Comparison of ENCODE assay signal across 31 cellular contexts in genomic region chr20:47061549-47061948, GRCh38.
"Had no signal": no experiment of that assay in that cellular context is flagged by ENCODE, and none has a peak within 500 bp of the region (broad histone marks: within the 10 kb centered on the region; RNA-seq: fewer than 3 reads in every experiment).

No MANE protein-coding gene starts in this region.

- H3K27ac Mint-ChIP-seq: activated CD4-positive, alpha-beta memory T cell treated with anti-CD3 and anti-CD28 coated beads, Interleukin-2, amount 10 ng/mL, durations not matched to agents 7 days and 5 days; activated CD4-positive, alpha-beta T cell treated with anti-CD3 and anti-CD28 coated beads, Interleukin-2, amount 10 ng/mL, durations not matched to agents 7 days and 5 days; activated naive CD4-positive, alpha-beta T cell treated with anti-CD3 and anti-CD28 coated beads, Interleukin-2, amount 10 ng/mL, durations not matched to agents 7 days and 5 days; activated naive CD8-positive, alpha-beta T cell treated with anti-CD3 and anti-CD28 coated beads, Interleukin-2, amount 10 ng/mL, durations not matched to agents 7 days and 5 days; activated T-cell treated with anti-CD3 and anti-CD28 coated beads, Interleukin-2, amount 50 U/mL, for 24 hours; brain; dendritic cell treated with granulocyte-macrophage colony-stimulating factor and Interleukin-4, amounts not matched to agents 40 ng/mL and 50 ng/mL, for 4 days; endodermal cell; natural killer cell treated with Interleukin-12 subunit alpha and Interleukin-12 subunit beta and Interleukin-15 and Interleukin-18, amount 100 ng/mL, for 72 hours; progenitor cell of endocrine pancreas; stimulated activated naive B cell treated with anti-CD40 and anti-IgM and Interleukin-4, amounts not matched to agents 10 μg/mL and 1 μg/mL and 100 μg/mL, for 72 hours; T-helper 17 cell had no signal

- H3K27me3 Mint-ChIP-seq: progenitor cell of endocrine pancreas had no signal

- ATAC-seq: esophagus mucosa; left lung; natural killer cell treated with Interleukin-12 subunit alpha and Interleukin-12 subunit beta and Interleukin-15 and Interleukin-18, amount 100 ng/mL, for 72 hours; stimulated activated naive B cell treated with anti-CD40 and anti-IgM and Interleukin-4, amounts not matched to agents 10 μg/mL and 1 μg/mL and 100 μg/mL, for 72 hours; T-helper 17 cell had no signal

- H3K9me3 Mint-ChIP-seq: activated CD4-positive, alpha-beta memory T cell treated with anti-CD3 and anti-CD28 coated beads, Interleukin-2, amount 10 ng/mL, durations not matched to agents 7 days and 5 days; natural killer cell treated with Interleukin-12 subunit alpha and Interleukin-12 subunit beta and Interleukin-15 and Interleukin-18, amount 100 ng/mL, for 72 hours had no signal

- H3K4me3 Mint-ChIP-seq: activated CD4-positive, alpha-beta memory T cell treated with anti-CD3 and anti-CD28 coated beads, Interleukin-2, amount 10 ng/mL, durations not matched to agents 7 days and 5 days; activated CD4-positive, alpha-beta T cell treated with anti-CD3 and anti-CD28 coated beads, Interleukin-2, amount 10 ng/mL, durations not matched to agents 7 days and 5 days; activated naive CD4-positive, alpha-beta T cell treated with anti-CD3 and anti-CD28 coated beads, Interleukin-2, amount 10 ng/mL, durations not matched to agents 7 days and 5 days; activated naive CD8-positive, alpha-beta T cell treated with anti-CD3 and anti-CD28 coated beads, Interleukin-2, amount 10 ng/mL, durations not matched to agents 7 days and 5 days; activated T-cell treated with anti-CD3 and anti-CD28 coated beads, Interleukin-2, amount 50 U/mL, for 24 hours; brain; dendritic cell treated with granulocyte-macrophage colony-stimulating factor and Interleukin-4, amounts not matched to agents 40 ng/mL and 50 ng/mL, for 4 days; endodermal cell; natural killer cell treated with Interleukin-12 subunit alpha and Interleukin-12 subunit beta and Interleukin-15 and Interleukin-18, amount 100 ng/mL, for 72 hours; stimulated activated naive B cell treated with anti-CD40 and anti-IgM and Interleukin-4, amounts not matched to agents 10 μg/mL and 1 μg/mL and 100 μg/mL, for 72 hours; T-helper 17 cell had no signal

- H3K4me1 Mint-ChIP-seq: activated CD4-positive, alpha-beta memory T cell treated with anti-CD3 and anti-CD28 coated beads, Interleukin-2, amount 10 ng/mL, durations not matched to agents 7 days and 5 days; activated CD4-positive, alpha-beta T cell treated with anti-CD3 and anti-CD28 coated beads, Interleukin-2, amount 10 ng/mL, durations not matched to agents 7 days and 5 days; activated naive CD4-positive, alpha-beta T cell treated with anti-CD3 and anti-CD28 coated beads, Interleukin-2, amount 10 ng/mL, durations not matched to agents 7 days and 5 days; activated naive CD8-positive, alpha-beta T cell treated with anti-CD3 and anti-CD28 coated beads, Interleukin-2, amount 10 ng/mL, durations not matched to agents 7 days and 5 days; endodermal cell; stimulated activated naive B cell treated with anti-CD40 and anti-IgM and Interleukin-4, amounts not matched to agents 10 μg/mL and 1 μg/mL and 100 μg/mL, for 72 hours; T-helper 17 cell had no signal

- H3K4me3 ChIP-seq: ascending aorta, left lung, lower lobe of right lung, ovary, sigmoid colon, smooth muscle cell, stomach, thyroid gland had no signal

- H3K27me3 ChIP-seq: ascending aorta, neutrophil, ovary, sigmoid colon, stomach, thyroid gland had no signal

- DNase-seq: activated CD4-positive, alpha-beta memory T cell treated with anti-CD3 and anti-CD28 coated beads, Interleukin-2, amount 10 ng/mL, durations not matched to agents 7 days and 5 days; activated CD4-positive, alpha-beta T cell treated with anti-CD3 and anti-CD28 coated beads for 1 hour; activated CD4-positive, alpha-beta T cell treated with anti-CD3 and anti-CD28 coated beads, Interleukin-2, amount 10 ng/mL, durations not matched to agents 7 days and 5 days; activated CD8-positive, alpha-beta memory T cell treated with anti-CD3 and anti-CD28 coated beads, Interleukin-2, amount 50 U/mL, for 48 hours; activated gamma-delta T cell; activated naive CD4-positive, alpha-beta T cell treated with anti-CD3 and anti-CD28 coated beads, Interleukin-2, amount 10 ng/mL, durations not matched to agents 7 days and 5 days; activated naive CD8-positive, alpha-beta T cell treated with anti-CD3 and anti-CD28 coated beads, Interleukin-2, amount 10 ng/mL, durations not matched to agents 7 days and 5 days; activated T-cell treated with anti-CD3 and anti-CD28 coated beads, Interleukin-2, amount 50 U/mL, for 24 hours; endodermal cell; foreskin melanocyte; left lung; lower lobe of right lung; mesenchymal stem cell; ovary; sigmoid colon; stimulated activated CD4-positive, alpha-beta T cell treated with anti-CD3 and anti-CD28 coated beads, Interleukin-1b, Interleukin-23, amount 100 ng/mL, for 48 hours; stimulated activated CD4-positive, alpha-beta T cell treated with anti-CD3 and anti-CD28 coated beads, Interleukin-4, amount 100 ng/mL, for 4 hours; stimulated activated CD8-positive, alpha-beta memory T cell treated with anti-CD3 and anti-CD28 coated beads, Interleukin-4, amount 100 ng/mL, for 48 hours; stimulated activated naive B cell treated with anti-CD40 and anti-IgM and Interleukin-4, amounts not matched to agents 10 μg/mL and 1 μg/mL and 100 μg/mL, for 72 hours; stomach; T-helper 17 cell; T1000; thyroid gland had no signal

- H3K36me3 ChIP-seq: ascending aorta, left lung, lower lobe of right lung, neutrophil, ovary, sigmoid colon, stomach, thyroid gland had no signal

- H3K36me3 Mint-ChIP-seq: activated naive CD4-positive, alpha-beta T cell treated with anti-CD3 and anti-CD28 coated beads, Interleukin-2, amount 10 ng/mL, durations not matched to agents 7 days and 5 days; activated naive CD8-positive, alpha-beta T cell treated with anti-CD3 and anti-CD28 coated beads, Interleukin-2, amount 10 ng/mL, durations not matched to agents 7 days and 5 days; natural killer cell treated with Interleukin-12 subunit alpha and Interleukin-12 subunit beta and Interleukin-15 and Interleukin-18, amount 100 ng/mL, for 72 hours had no signal
